ENCODE assay signal across 8 cellular contexts in genomic region chr12:52221912-52222457, GRCh38. TPM values are rescaled to one million over a fixed set of nuclear protein-coding genes. Genes with fewer than 3 reads are reported as not detected.
DNase-seq lines count a peak whose midpoint lies in the region; ATAC-seq and TF ChIP-seq lines count a peak whose summit lies in the region.

No MANE protein-coding gene starts in this region.

- no peaks in the 10 kb centered on the region for H3K36me3 Mint-ChIP-seq in natural killer cell treated with Interleukin-12 subunit alpha and Interleukin-12 subunit beta and Interleukin-15 and Interleukin-18, amount 100 ng/mL, for 72 hours

- no peak overlapping the region for H3K4me3 ChIP-seq in transverse colon

- H3K27ac Mint-ChIP-seq in natural killer cell treated with Interleukin-12 subunit alpha and Interleukin-12 subunit beta and Interleukin-15 and Interleukin-18, amount 100 ng/mL, for 72 hours = peak overlapping the region in 1 of 2 donors; percentile 33

- no peak overlapping the region for H3K4me3 Mint-ChIP-seq in natural killer cell treated with Interleukin-12 subunit alpha and Interleukin-12 subunit beta and Interleukin-15 and Interleukin-18, amount 100 ng/mL, for 72 hours

- H3K27me3 Mint-ChIP-seq in natural killer cell treated with Interleukin-12 subunit alpha and Interleukin-12 subunit beta and Interleukin-15 and Interleukin-18, amount 100 ng/mL, for 72 hours = peaks cover 29 to 60% of the 10 kb centered on the region in 2 donors

- ATAC-seq in natural killer cell treated with Interleukin-12 subunit alpha and Interleukin-12 subunit beta and Interleukin-15 and Interleukin-18, amount 100 ng/mL, for 72 hours = peak; percentile 51 to 75
- no peak for ATAC-seq in GM19035 (IDR thresholded peaks at IDR 0.05; ENCODE audit: unreplicated experiment)
- ATAC-seq in GM21423 (IDR thresholded peaks at IDR 0.05; ENCODE audit: unreplicated experiment) = no peak

- H3K36me3 ChIP-seq in transverse colon = no peaks in the 10 kb centered on the region

- intact Hi-C loops in transverse colon (cut with DNase I; ENCODE audit: low total_unique reads) = no loop called here

- WGBS in transverse colon (ENCODE audit: low coverage in 1 of 2), 2 donors = 4 to 17% methylated on average over 4 to 8 of the region's 8 CpGs

- H3K9me3 Mint-ChIP-seq in natural killer cell treated with Interleukin-12 subunit alpha and Interleukin-12 subunit beta and Interleukin-15 and Interleukin-18, amount 100 ng/mL, for 72 hours = no peaks in the 10 kb centered on the region

- in situ Hi-C loops in KBM-7 (cut with MboI; ENCODE audit: low pct_unique_long_range_greater_than_20kb, low sequenced_read_pairs) = no loop called here
- in situ Hi-C loops in transverse colon (cut with MboI; ENCODE audit: low pct_ligation_motif_present in 1 of 4, low pct_unique_long_range_greater_than_20kb in 1 of 4, low sequenced_read_pairs in 3 of 4) = no loop called here

- no peak for TF ChIP-seq EP300 in transverse colon (IDR thresholded peaks at IDR 0.05; ENCODE audit: low read depth)

- peaks cover 0 to 4% of the 10 kb centered on the region in 2 donors for H3K4me1 Mint-ChIP-seq in natural killer cell treated with Interleukin-12 subunit alpha and Interleukin-12 subunit beta and Interleukin-15 and Interleukin-18, amount 100 ng/mL, for 72 hours (ENCODE audit: low read depth in 2 of 2)

- peaks cover 0 to 11% (median 5%) of the 10 kb centered on the region in 4 donors for H3K4me1 ChIP-seq in transverse colon

- no peak for TF ChIP-seq POLR2A in transverse colon (IDR thresholded peaks at IDR 0.05)

- peak; percentile 20 to 50 (median 33) for TF ChIP-seq CTCF in transverse colon (IDR thresholded peaks at IDR 0.05)

- H3K27ac ChIP-seq in transverse colon = no peak overlapping the region

- peak; percentile 73 for DNase-seq in DMS53 treated with DMSO at 0.1 percent for 48 hours (lab: John Stamatoyannopoulos, UW; ENCODE audit: unreplicated experiment)
- DNase-seq in KBM-7 = peak; percentile 75
- peak; percentile 15 for DNase-seq in activated CD4-positive, alpha-beta T cell treated with anti-CD3 and anti-CD28 coated beads for 1 hour
- peak; percentile 91 for DNase-seq in ecto neural progenitor cell (ENCODE audit: low spot score)
- peak; percentile 73 for DNase-seq in natural killer cell treated with Interleukin-12 subunit alpha and Interleukin-12 subunit beta and Interleukin-15 and Interleukin-18, amount 100 ng/mL, for 72 hours (ENCODE audit: low spot score)
- DNase-seq in transverse colon = peak; percentile 69

- H3K27me3 ChIP-seq in transverse colon = no peaks in the 10 kb centered on the region

- H3K9me3 ChIP-seq in transverse colon = no peaks in the 10 kb centered on the region

RNA-seq across cellular contexts. Expression of gene KRT7, which starts 11.1 kb away (rescaled TPM):
- 1 to 10 TPM; 2.6 to 6.1 TPM for total RNA-seq in natural killer cell treated with Interleukin-12 subunit alpha and Interleukin-12 subunit beta and Interleukin-15 and Interleukin-18, amount 100 ng/mL, for 72 hours
- total RNA-seq in transverse colon = 1 to 10 TPM in 1 of 4 donors, under 1 TPM in 2, not detected in 1; 0.75 to 1.6 (median 0.95) TPM

RNA-seq across cellular contexts. Expression of gene KRT80, which starts 30.2 kb away (rescaled TPM):
- total RNA-seq in natural killer cell treated with Interleukin-12 subunit alpha and Interleukin-12 subunit beta and Interleukin-15 and Interleukin-18, amount 100 ng/mL, for 72 hours = not detected
- under 1 TPM in 1 of 4 donors, not detected in 3; 0.14 TPM for total RNA-seq in transverse colon

RNA-seq across cellular contexts. Expression of gene KRT86, which starts 52.5 kb away (rescaled TPM):
- total RNA-seq in natural killer cell treated with Interleukin-12 subunit alpha and Interleukin-12 subunit beta and Interleukin-15 and Interleukin-18, amount 100 ng/mL, for 72 hours = under 1 TPM in 1 of 2 donors, not detected in 1; 0.43 TPM
- 1 to 10 TPM in 1 of 4 donors, not detected in 3; 3.6 TPM for total RNA-seq in transverse colon

Comparison
In these comparisons a context has a peak if more than half of its experiments do, and no peak if none do; other contexts are left out.
1. DNase-seq: peak in every context shown above with its lines; median percentile 91 in ecto neural progenitor cell; 75 in KBM-7; 73 in DMS53 treated with DMSO at 0.1 percent for 48 hours; 73 in natural killer cell treated with Interleukin-12 subunit alpha and Interleukin-12 subunit beta and Interleukin-15 and Interleukin-18, amount 100 ng/mL, for 72 hours; 69 in transverse colon; 15 in activated CD4-positive, alpha-beta T cell treated with anti-CD3 and anti-CD28 coated beads for 1 hour.
2. ATAC-seq: peak in natural killer cell treated with Interleukin-12 subunit alpha and Interleukin-12 subunit beta and Interleukin-15 and Interleukin-18, amount 100 ng/mL, for 72 hours (2 of 2); none in GM19035 (single experiment) and GM21423 (single experiment).